Comparison of ENCODE assay signal across 1 cellular context in the genomic region with DNA sequence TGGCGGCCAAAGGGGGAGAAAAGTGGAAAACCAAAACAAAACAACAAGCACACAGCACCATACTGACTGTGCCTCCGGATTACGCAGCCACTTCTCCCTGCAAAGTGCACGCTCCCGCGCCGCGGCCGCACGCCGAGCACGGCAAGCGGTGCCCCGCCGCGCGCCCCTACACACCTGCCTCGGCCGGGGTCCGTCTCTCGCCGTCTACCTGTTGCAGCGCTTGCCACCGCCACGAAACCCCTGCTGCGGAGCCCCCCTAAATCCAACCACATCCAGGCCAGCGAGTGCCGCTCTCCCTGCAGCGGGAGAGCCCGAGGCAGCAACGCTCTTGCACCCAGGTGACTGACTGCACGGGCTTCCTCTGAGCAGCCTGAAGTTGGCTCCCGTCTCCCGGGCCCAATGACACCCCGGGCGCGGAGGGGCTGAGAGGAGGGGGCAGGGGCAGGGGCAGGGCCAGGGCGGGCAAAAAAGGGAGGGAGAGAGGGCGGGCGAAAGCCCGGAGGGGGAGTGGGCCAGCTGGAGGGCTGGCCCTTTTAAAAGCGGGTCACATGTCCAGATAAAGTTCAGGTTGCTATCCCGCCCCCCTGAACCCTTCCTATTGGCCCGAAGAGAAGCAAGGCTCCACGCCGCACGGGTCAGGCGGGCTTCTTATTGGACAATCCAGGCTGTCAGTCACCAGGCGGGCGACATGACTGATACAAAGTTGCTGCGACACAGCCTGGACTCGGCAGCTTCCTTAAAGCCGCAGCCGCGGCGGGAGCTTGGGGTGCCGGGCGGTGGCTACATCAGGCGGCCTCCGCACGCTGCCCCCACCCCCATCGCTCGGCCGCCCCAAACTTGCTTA.
TF ChIP-seq lines count a peak whose summit lies in the region.

A gene (minus strand): TSS at position 429 of the 844 bp plus-strand sequence.

TF ChIP-seq in K562, 482 proteins besides CTCF, POLR2A, EP300 and RAD21 (continued from another document and continues in another):
- TF ChIP-seq, protein P1, sequence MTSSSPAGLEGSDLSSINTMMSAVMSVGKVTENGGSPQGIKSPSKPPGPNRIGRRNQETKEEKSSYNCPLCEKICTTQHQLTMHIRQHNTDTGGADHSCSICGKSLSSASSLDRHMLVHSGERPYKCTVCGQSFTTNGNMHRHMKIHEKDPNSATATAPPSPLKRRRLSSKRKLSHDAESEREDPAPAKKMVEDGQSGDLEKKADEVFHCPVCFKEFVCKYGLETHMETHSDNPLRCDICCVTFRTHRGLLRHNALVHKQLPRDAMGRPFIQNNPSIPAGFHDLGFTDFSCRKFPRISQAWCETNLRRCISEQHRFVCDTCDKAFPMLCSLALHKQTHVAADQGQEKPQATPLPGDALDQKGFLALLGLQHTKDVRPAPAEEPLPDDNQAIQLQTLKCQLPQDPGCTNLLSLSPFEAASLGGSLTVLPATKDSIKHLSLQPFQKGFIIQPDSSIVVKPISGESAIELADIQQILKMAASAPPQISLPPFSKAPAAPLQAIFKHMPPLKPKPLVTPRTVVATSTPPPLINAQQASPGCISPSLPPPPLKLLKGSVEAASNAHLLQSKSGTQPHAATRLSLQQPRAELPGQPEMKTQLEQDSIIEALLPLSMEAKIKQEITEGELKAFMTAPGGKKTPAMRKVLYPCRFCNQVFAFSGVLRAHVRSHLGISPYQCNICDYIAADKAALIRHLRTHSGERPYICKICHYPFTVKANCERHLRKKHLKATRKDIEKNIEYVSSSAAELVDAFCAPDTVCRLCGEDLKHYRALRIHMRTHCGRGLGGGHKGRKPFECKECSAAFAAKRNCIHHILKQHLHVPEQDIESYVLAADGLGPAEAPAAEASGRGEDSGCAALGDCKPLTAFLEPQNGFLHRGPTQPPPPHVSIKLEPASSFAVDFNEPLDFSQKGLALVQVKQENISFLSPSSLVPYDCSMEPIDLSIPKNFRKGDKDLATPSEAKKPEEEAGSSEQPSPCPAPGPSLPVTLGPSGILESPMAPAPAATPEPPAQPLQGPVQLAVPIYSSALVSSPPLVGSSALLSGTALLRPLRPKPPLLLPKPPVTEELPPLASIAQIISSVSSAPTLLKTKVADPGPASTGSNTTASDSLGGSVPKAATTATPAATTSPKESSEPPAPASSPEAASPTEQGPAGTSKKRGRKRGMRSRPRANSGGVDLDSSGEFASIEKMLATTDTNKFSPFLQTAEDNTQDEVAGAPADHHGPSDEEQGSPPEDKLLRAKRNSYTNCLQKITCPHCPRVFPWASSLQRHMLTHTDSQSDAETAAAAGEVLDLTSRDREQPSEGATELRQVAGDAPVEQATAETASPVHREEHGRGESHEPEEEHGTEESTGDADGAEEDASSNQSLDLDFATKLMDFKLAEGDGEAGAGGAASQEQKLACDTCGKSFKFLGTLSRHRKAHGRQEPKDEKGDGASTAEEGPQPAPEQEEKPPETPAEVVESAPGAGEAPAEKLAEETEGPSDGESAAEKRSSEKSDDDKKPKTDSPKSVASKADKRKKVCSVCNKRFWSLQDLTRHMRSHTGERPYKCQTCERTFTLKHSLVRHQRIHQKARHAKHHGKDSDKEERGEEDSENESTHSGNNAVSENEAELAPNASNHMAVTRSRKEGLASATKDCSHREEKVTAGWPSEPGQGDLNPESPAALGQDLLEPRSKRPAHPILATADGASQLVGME (CRISPR knock-in tag; IDR thresholded peaks at IDR 0.05), result no peak
- TF ChIP-seq MEIS2 (IDR thresholded peaks at IDR 0.05; ENCODE audit: partially characterized antibody), result peak; percentile 77
- TF ChIP-seq, protein P2, sequence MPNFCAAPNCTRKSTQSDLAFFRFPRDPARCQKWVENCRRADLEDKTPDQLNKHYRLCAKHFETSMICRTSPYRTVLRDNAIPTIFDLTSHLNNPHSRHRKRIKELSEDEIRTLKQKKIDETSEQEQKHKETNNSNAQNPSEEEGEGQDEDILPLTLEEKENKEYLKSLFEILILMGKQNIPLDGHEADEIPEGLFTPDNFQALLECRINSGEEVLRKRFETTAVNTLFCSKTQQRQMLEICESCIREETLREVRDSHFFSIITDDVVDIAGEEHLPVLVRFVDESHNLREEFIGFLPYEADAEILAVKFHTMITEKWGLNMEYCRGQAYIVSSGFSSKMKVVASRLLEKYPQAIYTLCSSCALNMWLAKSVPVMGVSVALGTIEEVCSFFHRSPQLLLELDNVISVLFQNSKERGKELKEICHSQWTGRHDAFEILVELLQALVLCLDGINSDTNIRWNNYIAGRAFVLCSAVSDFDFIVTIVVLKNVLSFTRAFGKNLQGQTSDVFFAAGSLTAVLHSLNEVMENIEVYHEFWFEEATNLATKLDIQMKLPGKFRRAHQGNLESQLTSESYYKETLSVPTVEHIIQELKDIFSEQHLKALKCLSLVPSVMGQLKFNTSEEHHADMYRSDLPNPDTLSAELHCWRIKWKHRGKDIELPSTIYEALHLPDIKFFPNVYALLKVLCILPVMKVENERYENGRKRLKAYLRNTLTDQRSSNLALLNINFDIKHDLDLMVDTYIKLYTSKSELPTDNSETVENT (CRISPR knock-in tag; IDR thresholded peaks at IDR 0.05), result peak; percentile 27; the same call in 1 of the 2 replicates
- no peak for TF ChIP-seq TAF15 (IDR thresholded peaks at IDR 0.05; ENCODE audit: low read depth, low read length)
- peak; percentile 50 for TF ChIP-seq TAF1 (IDR thresholded peaks at IDR 0.05; ENCODE audit: control insufficient read depth, extremely low read depth, insufficient read depth, low read length, severe bottlenecking)
- peak; percentile 11; a peak in 1 of 4 replicates for TF ChIP-seq NRF1 (conservative IDR thresholded peaks at IDR 0.05 in 1 of 2, IDR thresholded peaks at IDR 0.05 in 1 of 2)
- 0 out of 4 replicates have a peak, but pooled peaks of 1 of the 2 experiments have one; percentile 48 for TF ChIP-seq MAZ (CRISPR knock-in tag; conservative IDR thresholded peaks at IDR 0.05 in 1 of 2, IDR thresholded peaks at IDR 0.05 in 1 of 2)
- TF ChIP-seq, protein P3, sequence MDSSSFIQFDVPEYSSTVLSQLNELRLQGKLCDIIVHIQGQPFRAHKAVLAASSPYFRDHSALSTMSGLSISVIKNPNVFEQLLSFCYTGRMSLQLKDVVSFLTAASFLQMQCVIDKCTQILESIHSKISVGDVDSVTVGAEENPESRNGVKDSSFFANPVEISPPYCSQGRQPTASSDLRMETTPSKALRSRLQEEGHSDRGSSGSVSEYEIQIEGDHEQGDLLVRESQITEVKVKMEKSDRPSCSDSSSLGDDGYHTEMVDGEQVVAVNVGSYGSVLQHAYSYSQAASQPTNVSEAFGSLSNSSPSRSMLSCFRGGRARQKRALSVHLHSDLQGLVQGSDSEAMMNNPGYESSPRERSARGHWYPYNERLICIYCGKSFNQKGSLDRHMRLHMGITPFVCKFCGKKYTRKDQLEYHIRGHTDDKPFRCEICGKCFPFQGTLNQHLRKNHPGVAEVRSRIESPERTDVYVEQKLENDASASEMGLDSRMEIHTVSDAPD (CRISPR knock-in tag; IDR thresholded peaks at IDR 0.05), result no peak
- TF ChIP-seq CREM (IDR thresholded peaks at IDR 0.05; ENCODE audit: low read depth), result peak; percentile 90
- TF ChIP-seq GATAD2B (IDR thresholded peaks at IDR 0.05; ENCODE audit: borderline replicate concordance), result no peak
- TF ChIP-seq NFIX (CRISPR knock-in tag; IDR thresholded peaks at IDR 0.05; ENCODE audit: low read depth), result no peak
- peak; percentile 31 for TF ChIP-seq FIP1L1 (IDR thresholded peaks at IDR 0.05; ENCODE audit: low read depth, low read length, poor library complexity, severe bottlenecking)
- TF ChIP-seq HNRNPK (IDR thresholded peaks at IDR 0.05; ENCODE audit: low read depth, low read length, poor library complexity, severe bottlenecking), result no peak
- no peak for TF ChIP-seq ZNF384 (IDR thresholded peaks at IDR 0.05; ENCODE audit: low read depth, low read length)
- TF ChIP-seq ASH1L (IDR thresholded peaks at IDR 0.05; ENCODE audit: borderline replicate concordance, low read depth, partially characterized antibody), result peak; percentile 74
- TF ChIP-seq, protein P4, sequence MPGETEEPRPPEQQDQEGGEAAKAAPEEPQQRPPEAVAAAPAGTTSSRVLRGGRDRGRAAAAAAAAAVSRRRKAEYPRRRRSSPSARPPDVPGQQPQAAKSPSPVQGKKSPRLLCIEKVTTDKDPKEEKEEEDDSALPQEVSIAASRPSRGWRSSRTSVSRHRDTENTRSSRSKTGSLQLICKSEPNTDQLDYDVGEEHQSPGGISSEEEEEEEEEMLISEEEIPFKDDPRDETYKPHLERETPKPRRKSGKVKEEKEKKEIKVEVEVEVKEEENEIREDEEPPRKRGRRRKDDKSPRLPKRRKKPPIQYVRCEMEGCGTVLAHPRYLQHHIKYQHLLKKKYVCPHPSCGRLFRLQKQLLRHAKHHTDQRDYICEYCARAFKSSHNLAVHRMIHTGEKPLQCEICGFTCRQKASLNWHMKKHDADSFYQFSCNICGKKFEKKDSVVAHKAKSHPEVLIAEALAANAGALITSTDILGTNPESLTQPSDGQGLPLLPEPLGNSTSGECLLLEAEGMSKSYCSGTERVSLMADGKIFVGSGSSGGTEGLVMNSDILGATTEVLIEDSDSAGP (CRISPR knock-in tag; IDR thresholded peaks at IDR 0.05), result peak; percentile 61; the same call in 1 of the 2 replicates
- peak in 1 of 2 experiments; percentile 28; a peak in 1 of 4 replicates for TF ChIP-seq FOXK2 (conservative IDR thresholded peaks at IDR 0.05 in 1 of 2, IDR thresholded peaks at IDR 0.05 in 1 of 2; ENCODE audit: low read depth in 2 of 2)
- TF ChIP-seq, protein P5, sequence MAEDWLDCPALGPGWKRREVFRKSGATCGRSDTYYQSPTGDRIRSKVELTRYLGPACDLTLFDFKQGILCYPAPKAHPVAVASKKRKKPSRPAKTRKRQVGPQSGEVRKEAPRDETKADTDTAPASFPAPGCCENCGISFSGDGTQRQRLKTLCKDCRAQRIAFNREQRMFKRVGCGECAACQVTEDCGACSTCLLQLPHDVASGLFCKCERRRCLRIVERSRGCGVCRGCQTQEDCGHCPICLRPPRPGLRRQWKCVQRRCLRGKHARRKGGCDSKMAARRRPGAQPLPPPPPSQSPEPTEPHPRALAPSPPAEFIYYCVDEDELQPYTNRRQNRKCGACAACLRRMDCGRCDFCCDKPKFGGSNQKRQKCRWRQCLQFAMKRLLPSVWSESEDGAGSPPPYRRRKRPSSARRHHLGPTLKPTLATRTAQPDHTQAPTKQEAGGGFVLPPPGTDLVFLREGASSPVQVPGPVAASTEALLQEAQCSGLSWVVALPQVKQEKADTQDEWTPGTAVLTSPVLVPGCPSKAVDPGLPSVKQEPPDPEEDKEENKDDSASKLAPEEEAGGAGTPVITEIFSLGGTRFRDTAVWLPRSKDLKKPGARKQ (CRISPR knock-in tag; IDR thresholded peaks at IDR 0.05), result no peak
- no peak for TF ChIP-seq C11orf30 (IDR thresholded peaks at IDR 0.05; ENCODE audit: low read depth)
- TF ChIP-seq PHF20 (IDR thresholded peaks at IDR 0.05; ENCODE audit: partially characterized antibody), result peak; percentile 32
- no peak for TF ChIP-seq SAFB (IDR thresholded peaks at IDR 0.05; ENCODE audit: borderline replicate concordance, low read depth, low read length)
- TF ChIP-seq ATF1 (CRISPR knock-in tag; IDR thresholded peaks at IDR 0.05), result no peak
- peak; percentile 87 for TF ChIP-seq ATF1 (tag; IDR thresholded peaks at IDR 0.05)
- TF ChIP-seq, protein P6, sequence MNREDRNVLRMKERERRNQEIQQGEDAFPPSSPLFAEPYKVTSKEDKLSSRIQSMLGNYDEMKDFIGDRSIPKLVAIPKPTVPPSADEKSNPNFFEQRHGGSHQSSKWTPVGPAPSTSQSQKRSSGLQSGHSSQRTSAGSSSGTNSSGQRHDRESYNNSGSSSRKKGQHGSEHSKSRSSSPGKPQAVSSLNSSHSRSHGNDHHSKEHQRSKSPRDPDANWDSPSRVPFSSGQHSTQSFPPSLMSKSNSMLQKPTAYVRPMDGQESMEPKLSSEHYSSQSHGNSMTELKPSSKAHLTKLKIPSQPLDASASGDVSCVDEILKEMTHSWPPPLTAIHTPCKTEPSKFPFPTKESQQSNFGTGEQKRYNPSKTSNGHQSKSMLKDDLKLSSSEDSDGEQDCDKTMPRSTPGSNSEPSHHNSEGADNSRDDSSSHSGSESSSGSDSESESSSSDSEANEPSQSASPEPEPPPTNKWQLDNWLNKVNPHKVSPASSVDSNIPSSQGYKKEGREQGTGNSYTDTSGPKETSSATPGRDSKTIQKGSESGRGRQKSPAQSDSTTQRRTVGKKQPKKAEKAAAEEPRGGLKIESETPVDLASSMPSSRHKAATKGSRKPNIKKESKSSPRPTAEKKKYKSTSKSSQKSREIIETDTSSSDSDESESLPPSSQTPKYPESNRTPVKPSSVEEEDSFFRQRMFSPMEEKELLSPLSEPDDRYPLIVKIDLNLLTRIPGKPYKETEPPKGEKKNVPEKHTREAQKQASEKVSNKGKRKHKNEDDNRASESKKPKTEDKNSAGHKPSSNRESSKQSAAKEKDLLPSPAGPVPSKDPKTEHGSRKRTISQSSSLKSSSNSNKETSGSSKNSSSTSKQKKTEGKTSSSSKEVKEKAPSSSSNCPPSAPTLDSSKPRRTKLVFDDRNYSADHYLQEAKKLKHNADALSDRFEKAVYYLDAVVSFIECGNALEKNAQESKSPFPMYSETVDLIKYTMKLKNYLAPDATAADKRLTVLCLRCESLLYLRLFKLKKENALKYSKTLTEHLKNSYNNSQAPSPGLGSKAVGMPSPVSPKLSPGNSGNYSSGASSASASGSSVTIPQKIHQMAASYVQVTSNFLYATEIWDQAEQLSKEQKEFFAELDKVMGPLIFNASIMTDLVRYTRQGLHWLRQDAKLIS (CRISPR knock-in tag; IDR thresholded peaks at IDR 0.05), result no peak
- peak; percentile 92; the same call in 1 of the 2 replicates for TF ChIP-seq PHF8 (IDR thresholded peaks at IDR 0.05; ENCODE audit: borderline replicate concordance, low read length)
- TF ChIP-seq, protein P7, sequence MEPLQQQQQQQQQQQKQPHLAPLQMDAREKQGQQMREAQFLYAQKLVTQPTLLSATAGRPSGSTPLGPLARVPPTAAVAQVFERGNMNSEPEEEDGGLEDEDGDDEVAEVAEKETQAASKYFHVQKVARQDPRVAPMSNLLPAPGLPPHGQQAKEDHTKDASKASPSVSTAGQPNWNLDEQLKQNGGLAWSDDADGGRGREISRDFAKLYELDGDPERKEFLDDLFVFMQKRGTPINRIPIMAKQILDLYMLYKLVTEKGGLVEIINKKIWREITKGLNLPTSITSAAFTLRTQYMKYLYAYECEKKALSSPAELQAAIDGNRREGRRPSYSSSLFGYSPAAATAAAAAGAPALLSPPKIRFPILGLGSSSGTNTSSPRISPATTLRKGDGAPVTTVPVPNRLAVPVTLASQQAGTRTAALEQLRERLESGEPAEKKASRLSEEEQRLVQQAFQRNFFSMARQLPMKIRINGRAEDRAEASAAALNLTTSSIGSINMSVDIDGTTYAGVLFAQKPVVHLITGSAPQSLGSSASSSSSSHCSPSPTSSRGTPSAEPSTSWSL (CRISPR knock-in tag; IDR thresholded peaks at IDR 0.05; ENCODE audit: borderline replicate concordance), result no peak
- TF ChIP-seq NCOA1 (IDR thresholded peaks at IDR 0.05; ENCODE audit: low read depth), result no peak
- no peak for TF ChIP-seq ZBTB17 (CRISPR knock-in tag; IDR thresholded peaks at IDR 0.05)
- TF ChIP-seq POLR2B (IDR thresholded peaks at IDR 0.05; ENCODE audit: low read depth, partially characterized antibody), result peak; percentile 74
- TF ChIP-seq CXXC5 (CRISPR knock-in tag; IDR thresholded peaks at IDR 0.05), result peak; percentile 94
- no peak for TF ChIP-seq ERF (CRISPR knock-in tag; IDR thresholded peaks at IDR 0.05)
- peak; percentile 79 for TF ChIP-seq CREB1 (IDR thresholded peaks at IDR 0.05)
- peak; percentile 73 for TF ChIP-seq CREB1 (CRISPR knock-in tag; IDR thresholded peaks at IDR 0.05)
